ENCODE assay signal across 11 cellular contexts in genomic region chr1:88191917-88192316, GRCh38.
A peak's percentile ranks its signal among the peaks of the same experiment; 100 is the strongest.
DNase-seq lines count a peak whose midpoint lies in the region; ATAC-seq and TF ChIP-seq lines count a peak whose summit lies in the region.
"Had no signal": no experiment of that assay in that cellular context is flagged by ENCODE, and none has a peak within 500 bp of the region (broad histone marks: within the 10 kb centered on the region; RNA-seq: fewer than 3 reads in every experiment).

No MANE protein-coding gene starts in this region.

- H2AFZ ChIP-seq in hepatocyte, result no peak overlapping the region

- TF ChIP-seq CTCF in hepatocyte (IDR thresholded peaks at IDR 0.05; ENCODE audit: poor library complexity), result no peak

- 90% methylated on average over 2 of the region's 2 CpGs for WGBS in hepatocyte (ENCODE audit: low lambda C conversion rate, missing lambda C conversion rate)

- H3K9me3 ChIP-seq in hepatocyte (ENCODE audit: low read depth), result no peaks in the 10 kb centered on the region
- H3K9me3 ChIP-seq: right atrium auricular region had no signal

- H3K27me3 ChIP-seq in hepatocyte, result no peaks in the 10 kb centered on the region
- H3K27me3 ChIP-seq: cardiac muscle cell, right atrium auricular region had no signal

- H3K4me3 ChIP-seq in hepatocyte, result no peak overlapping the region
- H3K4me3 ChIP-seq: cardiac muscle cell, right atrium auricular region had no signal

- H3K36me3 ChIP-seq in hepatocyte (replicated peaks; ENCODE audit: insufficient read depth, low read depth), result no peaks in the 10 kb centered on the region
- H3K36me3 ChIP-seq: cardiac muscle cell, right atrium auricular region had no signal

- peak; percentile 2 for DNase-seq in stimulated activated naive B cell treated with anti-CD40 and anti-IgM and Interleukin-4, amounts not matched to agents 10 μg/mL and 1 μg/mL and 100 μg/mL, for 72 hours
- DNase-seq in hepatocyte (ENCODE audit: low spot score) (no peak), anterior cingulate cortex (lab: John Stamatoyannopoulos, UW) (no peak)
- no peak for DNase-seq in activated naive CD8-positive, alpha-beta T cell treated with anti-CD3 and anti-CD28 coated beads, Interleukin-2, amount 50 U/mL, for 24 hours
- DNase-seq: NCI-H345, T-cell had no signal

- H3K4me1 Mint-ChIP-seq in stimulated activated naive B cell treated with anti-CD40 and anti-IgM and Interleukin-4, amounts not matched to agents 10 μg/mL and 1 μg/mL and 100 μg/mL, for 72 hours, result peaks cover 28 to 55% of the 10 kb centered on the region in 2 donors
- H3K4me1 Mint-ChIP-seq in activated naive CD8-positive, alpha-beta T cell treated with anti-CD3 and anti-CD28 coated beads, Interleukin-2, amount 50 U/mL, for 24 hours, result peaks cover 17% of the 10 kb centered on the region

- peak overlapping the region; percentile 88 for H3K27ac Mint-ChIP-seq in stimulated activated naive B cell treated with anti-CD40 and anti-IgM and Interleukin-4, amounts not matched to agents 10 μg/mL and 1 μg/mL and 100 μg/mL, for 72 hours
- no peak overlapping the region for H3K27ac Mint-ChIP-seq in activated naive CD8-positive, alpha-beta T cell treated with anti-CD3 and anti-CD28 coated beads, Interleukin-2, amount 50 U/mL, for 24 hours
- H3K27ac Mint-ChIP-seq: T-cell had no signal

- H3K4me3 Mint-ChIP-seq in stimulated activated naive B cell treated with anti-CD40 and anti-IgM and Interleukin-4, amounts not matched to agents 10 μg/mL and 1 μg/mL and 100 μg/mL, for 72 hours, result peak overlapping the region in 1 of 2 donors; percentile 52
- no peak overlapping the region for H3K4me3 Mint-ChIP-seq in activated naive CD8-positive, alpha-beta T cell treated with anti-CD3 and anti-CD28 coated beads, Interleukin-2, amount 50 U/mL, for 24 hours
- H3K4me3 Mint-ChIP-seq: T-cell had no signal

- no peaks in the 10 kb centered on the region for H3K9me2 ChIP-seq in hepatocyte (replicated peaks; ENCODE audit: insufficient read depth)

- H3K79me2 ChIP-seq in hepatocyte, result no peaks in the 10 kb centered on the region

- H3K9me3 Mint-ChIP-seq in stimulated activated naive B cell treated with anti-CD40 and anti-IgM and Interleukin-4, amounts not matched to agents 10 μg/mL and 1 μg/mL and 100 μg/mL, for 72 hours, result peaks cover 0 to 4% of the 10 kb centered on the region in 2 donors
- H3K9me3 Mint-ChIP-seq in activated naive CD8-positive, alpha-beta T cell treated with anti-CD3 and anti-CD28 coated beads, Interleukin-2, amount 50 U/mL, for 24 hours, result no peaks in the 10 kb centered on the region
- H3K9me3 Mint-ChIP-seq: T-cell had no signal

- H3K27me3 Mint-ChIP-seq in stimulated activated naive B cell treated with anti-CD40 and anti-IgM and Interleukin-4, amounts not matched to agents 10 μg/mL and 1 μg/mL and 100 μg/mL, for 72 hours, result no peaks in the 10 kb centered on the region
- H3K27me3 Mint-ChIP-seq in activated naive CD8-positive, alpha-beta T cell treated with anti-CD3 and anti-CD28 coated beads, Interleukin-2, amount 50 U/mL, for 24 hours, result no peaks in the 10 kb centered on the region

- ATAC-seq in GM19035 (IDR thresholded peaks at IDR 0.05; ENCODE audit: unreplicated experiment) (peak; percentile 95), HG02588 (IDR thresholded peaks at IDR 0.05; ENCODE audit: unreplicated experiment) (peak; percentile 88), HG03442 (IDR thresholded peaks at IDR 0.05; ENCODE audit: unreplicated experiment) (peak; percentile 91)
- peak; percentile 90 to 95 for ATAC-seq in stimulated activated naive B cell treated with anti-CD40 and anti-IgM and Interleukin-4, amounts not matched to agents 10 μg/mL and 1 μg/mL and 100 μg/mL, for 72 hours (replicated peaks)
- ATAC-seq in activated naive CD8-positive, alpha-beta T cell treated with anti-CD3 and anti-CD28 coated beads, Interleukin-2, amount 50 U/mL, for 24 hours, result no peak
- ATAC-seq: T-cell had no signal

- H4K20me1 ChIP-seq in hepatocyte (ENCODE audit: insufficient read depth, poor library complexity, severe bottlenecking), result no peaks in the 10 kb centered on the region

- H3K27ac ChIP-seq in hepatocyte, result no peak overlapping the region
- H3K27ac ChIP-seq: cardiac muscle cell, right atrium auricular region had no signal

- H3K4me1 ChIP-seq in hepatocyte (ENCODE audit: insufficient read depth), result peaks cover 7% of the 10 kb centered on the region
- H3K4me1 ChIP-seq: right atrium auricular region had no signal

- peaks cover 0 to 3% of the 10 kb centered on the region in 2 donors for H3K36me3 Mint-ChIP-seq in stimulated activated naive B cell treated with anti-CD40 and anti-IgM and Interleukin-4, amounts not matched to agents 10 μg/mL and 1 μg/mL and 100 μg/mL, for 72 hours
- H3K36me3 Mint-ChIP-seq in activated naive CD8-positive, alpha-beta T cell treated with anti-CD3 and anti-CD28 coated beads, Interleukin-2, amount 50 U/mL, for 24 hours (ENCODE audit: low read depth), result no peaks in the 10 kb centered on the region
- H3K36me3 Mint-ChIP-seq: T-cell had no signal

- no peak overlapping the region for H3K4me2 ChIP-seq in hepatocyte
